ENCODE assay signal across 16 cellular contexts in the genomic region with DNA sequence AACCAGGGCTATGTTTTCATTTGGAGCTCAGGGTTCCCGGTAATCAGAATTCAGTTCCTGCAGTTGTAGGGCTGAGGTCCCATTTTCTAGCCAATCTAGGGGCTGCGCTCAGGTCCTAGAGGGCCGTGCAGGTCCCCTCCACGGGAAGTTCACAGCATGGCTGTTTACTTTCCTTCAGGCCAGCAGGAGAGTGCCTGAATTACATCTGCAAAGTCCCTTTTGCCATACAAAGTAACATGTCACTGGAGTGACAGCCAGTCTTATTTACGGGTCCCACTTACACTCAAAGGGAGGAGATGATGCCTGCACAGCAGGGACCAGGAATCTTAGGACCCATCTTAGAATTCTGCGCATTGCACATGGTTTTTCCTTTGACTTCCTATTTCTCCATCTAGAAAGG. TPM values are rescaled to one million over a fixed set of nuclear protein-coding genes. Genes with fewer than 3 reads are reported as not detected.
DNase-seq lines count a peak whose midpoint lies in the region; ATAC-seq and TF ChIP-seq lines count a peak whose summit lies in the region.
"Had no signal": no experiment of that assay in that cellular context is flagged by ENCODE, and none has a peak within 500 bp of the region (broad histone marks: within the 10 kb centered on the region; RNA-seq: fewer than 3 reads in every experiment).

No MANE protein-coding gene starts in this region.

- H3K9me2 ChIP-seq in SK-N-SH = no peaks in the 10 kb centered on the region

- H3K9me3 ChIP-seq in SK-N-SH = no peaks in the 10 kb centered on the region
- no peaks in the 10 kb centered on the region for H3K9me3 ChIP-seq in RWPE2 (ENCODE audit: severe bottlenecking)
- no peaks in the 10 kb centered on the region for H3K9me3 ChIP-seq in mesenchymal stem cell (ENCODE audit: control insufficient read depth, low read length)
- no peaks in the 10 kb centered on the region for H3K9me3 ChIP-seq in skeletal muscle satellite cell (replicated peaks; ENCODE audit: low read length)
- H3K9me3 ChIP-seq: BLaER1 had no signal

- POLR2A ChIA-PET in SK-N-SH (lab: Yijun Ruan, JAX) = no interaction called here

- H3K18ac ChIP-seq in mesenchymal stem cell (ENCODE audit: low read depth in 1 of 2, low read length in 2 of 2) = peak overlapping the region; percentile 87 to 88

- CTCF ChIA-PET in SK-N-SH (lab: Yijun Ruan, JAX) = interaction anchor here (2.5 kb wide), 1 partner anchor 21 kb away, joined by 8 read pairs; no protein-coding TSS in a partner anchor

- peak overlapping the region; percentile 85 for H2BK120ac ChIP-seq in mesenchymal stem cell (ENCODE audit: low read depth, low read length)

- no peak for TF ChIP-seq EP300 in SK-N-SH (IDR thresholded peaks at IDR 0.05; ENCODE audit: borderline replicate concordance in 1 of 2, low read depth in 1 of 2, low read length in 1 of 2)

- no peak overlapping the region for H3K14ac ChIP-seq in mesenchymal stem cell (ENCODE audit: low read length in 2 of 2)

- no peak for TF ChIP-seq CTCF in SK-N-SH (IDR thresholded peaks at IDR 0.05)
- no peak for TF ChIP-seq CTCF in RWPE2 (IDR thresholded peaks at IDR 0.05; ENCODE audit: poor library complexity, severe bottlenecking)

- no peak overlapping the region for H2AFZ ChIP-seq in SK-N-SH (ENCODE audit: low read depth)
- H2AFZ ChIP-seq in mesenchymal stem cell (ENCODE audit: low read depth, low read length) = no peak overlapping the region

- H4K20me1 ChIP-seq in SK-N-SH (ENCODE audit: insufficient read depth) = no peaks in the 10 kb centered on the region
- H4K20me1 ChIP-seq: BLaER1 had no signal

- H3K4me1 ChIP-seq in SK-N-SH (ENCODE audit: control insufficient read depth in 1 of 2, insufficient read depth in 2 of 2, low read depth in 1 of 2, low read length in 1 of 2) = peaks cover 25 to 52% of the 10 kb centered on the region in 2 experiments
- H3K4me1 ChIP-seq in RWPE2 (ENCODE audit: insufficient read depth, poor library complexity, severe bottlenecking) = peaks cover 32% of the 10 kb centered on the region
- H3K4me1 ChIP-seq in mesenchymal stem cell (ENCODE audit: control insufficient read depth, insufficient read depth, low read depth, low read length) = peaks cover 14% of the 10 kb centered on the region
- H3K4me1 ChIP-seq in skeletal muscle satellite cell (ENCODE audit: control insufficient read depth, insufficient read depth, low read length) = peaks cover 67% of the 10 kb centered on the region

- no peak overlapping the region for H3K4me3 ChIP-seq in SK-N-SH (ENCODE audit: low read depth in 2 of 2, low read length in 1 of 2)
- no peak overlapping the region for H3K4me3 ChIP-seq in RWPE2 (ENCODE audit: severe bottlenecking)
- H3K4me3 ChIP-seq in mesenchymal stem cell (ENCODE audit: insufficient read depth in 1 of 2, low read depth in 1 of 2, low read length in 2 of 2) = no peak overlapping the region
- no peak overlapping the region for H3K4me3 ChIP-seq in skeletal muscle satellite cell (ENCODE audit: low read length)
- H3K4me3 ChIP-seq: BLaER1 had no signal

- peak overlapping the region; percentile 71 for H4K8ac ChIP-seq in mesenchymal stem cell (ENCODE audit: low read length)

- peak overlapping the region; percentile 74 for H4K91ac ChIP-seq in mesenchymal stem cell (ENCODE audit: low read length)

- no peak overlapping the region for H3K23ac ChIP-seq in mesenchymal stem cell (ENCODE audit: low read length in 2 of 2)

- no peak overlapping the region for H2BK5ac ChIP-seq in mesenchymal stem cell (ENCODE audit: low read depth, low read length, poor library complexity, severe bottlenecking)

- no peak for DNase-seq in SK-N-SH
- DNase-seq in RWPE2 (ENCODE audit: low spot score) = no peak
- no peak for DNase-seq in mesenchymal stem cell
- DNase-seq: DMS79 treated with DMSO at 0.1 percent for 48 hours, GOT3, NCI-H146, NCI-H524 had no signal

- 96% methylated on average over 6 of the region's 6 CpGs for WGBS in SK-N-SH (ENCODE audit: low lambda C conversion rate)
- WGBS in mesenchymal stem cell = 58% methylated on average over 6 of the region's 6 CpGs

- ATAC-seq in SK-N-SH treated with all-trans-retinoic acid at 6 μM for 48 hours (no peak), RWPE2 (ENCODE audit: low read depth) (no peak), HG03159 (IDR thresholded peaks at IDR 0.05; ENCODE audit: unreplicated experiment) (no peak), GM21528 (IDR thresholded peaks at IDR 0.05; ENCODE audit: low FRiP score, unreplicated experiment) (no peak), GM19395 (IDR thresholded peaks at IDR 0.05; ENCODE audit: unreplicated experiment) (no peak)

- H3K27ac ChIP-seq in SK-N-SH (ENCODE audit: low read depth in 2 of 2, low read length in 1 of 2) (peak overlapping the region; percentile 40 to 98; a peak in 3 of 4 replicates), RWPE2 (ENCODE audit: poor library complexity, severe bottlenecking) (peak overlapping the region; percentile 93), mesenchymal stem cell (ENCODE audit: low read length, poor library complexity, severe bottlenecking) (no peak overlapping the region)
- H3K27ac ChIP-seq: 22Rv1, BLaER1 had no signal

- H2BK12ac ChIP-seq in mesenchymal stem cell (ENCODE audit: low read length in 2 of 2) = peak overlapping the region; percentile 23 to 78

- H3K9ac ChIP-seq in SK-N-SH (peak overlapping the region; percentile 17; the same call in 1 of the 2 replicates), mesenchymal stem cell (ENCODE audit: low read length) (no peak overlapping the region), skeletal muscle satellite cell (ENCODE audit: low read depth, low read length) (peak overlapping the region; percentile 12)
- H3K9ac ChIP-seq: BLaER1 had no signal

- H3F3A ChIP-seq in SK-N-SH (replicated peaks; ENCODE audit: insufficient read depth) = peaks cover 47% of the 10 kb centered on the region

- no peaks in the 10 kb centered on the region for H3K79me1 ChIP-seq in mesenchymal stem cell (replicated peaks; ENCODE audit: low read length, poor library complexity, severe bottlenecking)

- H3K4me2 ChIP-seq in SK-N-SH = 0 out of 2 replicates have a peak overlapping the region, but pooled peaks have one; percentile 6
- no peak overlapping the region for H3K4me2 ChIP-seq in mesenchymal stem cell (ENCODE audit: low read length, poor library complexity, severe bottlenecking)
- H3K4me2 ChIP-seq in skeletal muscle satellite cell (ENCODE audit: low read length) = peak overlapping the region; percentile 22

- H3K36me3 ChIP-seq in SK-N-SH (replicated peaks in 1 of 2; ENCODE audit: control insufficient read depth in 1 of 2, insufficient read depth in 2 of 2, low read length in 1 of 2) (no peaks in the 10 kb centered on the region), RWPE2 (ENCODE audit: low read depth) (no peaks in the 10 kb centered on the region), mesenchymal stem cell (ENCODE audit: control insufficient read depth in 1 of 2, insufficient read depth in 2 of 2, low read depth in 1 of 2, low read length in 2 of 2) (no peaks in the 10 kb centered on the region), skeletal muscle satellite cell (ENCODE audit: insufficient read depth, low read length) (no peaks in the 10 kb centered on the region)
- H3K36me3 ChIP-seq: BLaER1 had no signal

- H2BK15ac ChIP-seq in mesenchymal stem cell (ENCODE audit: low read depth, poor library complexity, severe bottlenecking) = no peak overlapping the region

- H3K79me2 ChIP-seq in SK-N-SH (ENCODE audit: insufficient read depth) = peaks cover 8% of the 10 kb centered on the region; the same call in 1 of the 2 replicates

- H3K4ac ChIP-seq in mesenchymal stem cell (ENCODE audit: low read depth in 1 of 2, low read length in 2 of 2) = peak overlapping the region; percentile 57 to 77

- H3K27me3 ChIP-seq in SK-N-SH (ENCODE audit: insufficient read depth) (no peaks in the 10 kb centered on the region), RWPE2 (ENCODE audit: insufficient read depth, poor library complexity, severe bottlenecking) (no peaks in the 10 kb centered on the region), mesenchymal stem cell (ENCODE audit: control insufficient read depth in 1 of 2, insufficient read depth in 1 of 2, low read length in 2 of 2) (no peaks in the 10 kb centered on the region), skeletal muscle satellite cell (ENCODE audit: control insufficient read depth, insufficient read depth, low read length) (no peaks in the 10 kb centered on the region)
- H3K27me3 ChIP-seq: BLaER1 had no signal

- H2AK5ac ChIP-seq in mesenchymal stem cell (ENCODE audit: low read length, severe bottlenecking) = peak overlapping the region; percentile 42

- TF ChIP-seq RAD21 in SK-N-SH (IDR thresholded peaks at IDR 0.05; ENCODE audit: low read length) = no peak

TF ChIP-seq in SK-N-SH, 30 proteins besides CTCF, POLR2A, EP300 and RAD21 (continues in another document):
- no peak for TF ChIP-seq FOSL2 (IDR thresholded peaks at IDR 0.05; ENCODE audit: borderline replicate concordance, low read depth)
- no peak for TF ChIP-seq POLR2AphosphoS5 (IDR thresholded peaks at IDR 0.05; ENCODE audit: low read depth, low read length)
- TF ChIP-seq MAX (IDR thresholded peaks at IDR 0.05; ENCODE audit: low read depth) = no peak
- TF ChIP-seq JUND (IDR thresholded peaks at IDR 0.05) = no peak
- TF ChIP-seq GABPA (IDR thresholded peaks at IDR 0.05; ENCODE audit: low read depth) = no peak

TF ChIP-seq in SK-N-SH treated with all-trans-retinoic acid at 6 μM for 48 hours, 23 proteins besides CTCF, POLR2A, EP300 and RAD21:
- TF ChIP-seq ZNF70 (CRISPR knock-in tag; IDR thresholded peaks at IDR 0.05) = no peak
- TF ChIP-seq, protein P1, sequence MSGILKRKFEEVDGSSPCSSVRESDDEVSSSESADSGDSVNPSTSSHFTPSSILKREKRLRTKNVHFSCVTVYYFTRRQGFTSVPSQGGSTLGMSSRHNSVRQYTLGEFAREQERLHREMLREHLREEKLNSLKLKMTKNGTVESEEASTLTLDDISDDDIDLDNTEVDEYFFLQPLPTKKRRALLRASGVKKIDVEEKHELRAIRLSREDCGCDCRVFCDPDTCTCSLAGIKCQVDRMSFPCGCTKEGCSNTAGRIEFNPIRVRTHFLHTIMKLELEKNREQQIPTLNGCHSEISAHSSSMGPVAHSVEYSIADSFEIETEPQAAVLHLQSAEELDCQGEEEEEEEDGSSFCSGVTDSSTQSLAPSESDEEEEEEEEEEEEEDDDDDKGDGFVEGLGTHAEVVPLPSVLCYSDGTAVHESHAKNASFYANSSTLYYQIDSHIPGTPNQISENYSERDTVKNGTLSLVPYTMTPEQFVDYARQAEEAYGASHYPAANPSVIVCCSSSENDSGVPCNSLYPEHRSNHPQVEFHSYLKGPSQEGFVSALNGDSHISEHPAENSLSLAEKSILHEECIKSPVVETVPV (CRISPR knock-in tag; IDR thresholded peaks at IDR 0.05) = no peak

RNA-seq across cellular contexts. Expression of gene TGFBI, which starts 29.9 kb away (rescaled TPM):
- polyA plus RNA-seq in SK-N-SH (2012; rRNA removed) = 2,247 and 2,678 TPM in 2 replicates
- polyA plus RNA-seq in SK-N-SH (2012; cell fraction: cytosol; rRNA removed) = 1,829 and 2,247 TPM in 2 replicates
- polyA plus RNA-seq in SK-N-SH (2012; cell fraction: nucleus; rRNA removed) = 2,574 and 3,187 TPM in 2 replicates
- 1,930 TPM for polyA plus RNA-seq in mesenchymal stem cell (2013, experiment 1 of 2)
- polyA plus RNA-seq in mesenchymal stem cell (2013, experiment 2 of 2) = 1,910 TPM
- 1,248 and 1,783 TPM in 2 replicates for total RNA-seq in skeletal muscle satellite cell (2012; rRNA removed)
- total RNA-seq: G401 had no signal

RNA-seq across cellular contexts. Expression of gene LECT2, which starts 44.1 kb away (rescaled TPM):
- polyA plus RNA-seq in SK-N-SH (2012; rRNA removed) = 0.18 and 0.60 TPM in 2 replicates
- 0.31 and 0.46 TPM in 2 replicates for polyA plus RNA-seq in SK-N-SH (2012; cell fraction: cytosol; rRNA removed)
- polyA plus RNA-seq in SK-N-SH (2012; cell fraction: nucleus; rRNA removed) = 0.35 and 0.49 TPM in 2 replicates
- not detected for polyA plus RNA-seq in mesenchymal stem cell (2013, experiment 1 of 2)
- polyA plus RNA-seq in mesenchymal stem cell (2013, experiment 2 of 2) = 0.08 TPM
- not detected in 2 replicates for total RNA-seq in skeletal muscle satellite cell (2012; rRNA removed)
- total RNA-seq: G401, Right ventricle myocardium inferior had no signal
